In the genomic region with DNA sequence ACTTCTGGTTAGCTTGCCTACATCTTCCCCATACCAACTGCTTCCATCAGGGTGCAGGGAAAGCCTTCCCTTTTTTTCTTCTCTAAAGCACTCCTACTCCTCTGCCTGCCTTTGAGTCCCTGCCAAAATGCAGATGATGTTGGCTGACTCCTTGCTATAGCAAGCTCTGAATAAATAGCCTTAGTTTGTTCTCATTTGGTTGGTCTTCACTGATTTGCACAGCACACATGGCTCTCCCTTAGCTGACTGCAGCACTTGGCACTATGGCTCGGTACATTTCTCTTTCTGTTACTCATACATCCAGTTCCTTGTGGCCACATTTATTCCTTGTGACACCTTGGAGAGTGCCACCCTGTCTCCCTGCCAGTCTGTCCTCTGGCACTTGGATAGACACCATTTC, we compare ENCODE assay signal across 16 cellular contexts.
DNase-seq lines count a peak whose midpoint lies in the region; ATAC-seq, FAIRE-seq and TF ChIP-seq lines count a peak whose summit lies in the region.
"Had no signal": no experiment of that assay in that cellular context is flagged by ENCODE, and none has a peak within 500 bp of the region (broad histone marks: within the 10 kb centered on the region; RNA-seq: fewer than 3 reads in every experiment).

No MANE protein-coding gene starts in this region.

- 55 to 72% (median 70%) methylated on average over 1 of the region's 1 CpG for WGBS in small intestine, 3 donors

- peak overlapping the region in 2 of 3 experiments; percentile 19 to 67 for H3K27ac Mint-ChIP-seq in nephron
- H3K27ac Mint-ChIP-seq in stimulated activated effector memory CD8-positive, alpha-beta T cell treated with anti-CD3 and anti-CD28 coated beads, Interleukin-12 subunit alpha, Interleukin-12 subunit beta, amount 100 ng/mL, for 72 hours, result no peak overlapping the region
- H3K27ac Mint-ChIP-seq: activated naive CD8-positive, alpha-beta T cell treated with anti-CD3 and anti-CD28 coated beads, Interleukin-2, amount 50 U/mL, for 24 hours had no signal

- DNase-seq in AG20443 (ENCODE audit: low spot score), result peak; percentile 14
- peak; percentile 9 for DNase-seq in NCI-H2029 (lab: John Stamatoyannopoulos, UW)
- peak; percentile 37 for DNase-seq in choroid plexus epithelial cell (ENCODE audit: low read depth)
- no peak for DNase-seq in stimulated activated effector memory CD8-positive, alpha-beta T cell treated with anti-CD3 and anti-CD28 coated beads, Interleukin-12 subunit alpha, Interleukin-12 subunit beta, amount 100 ng/mL, for 72 hours (ENCODE audit: low spot score in 2 of 2)
- no peak for DNase-seq in small intestine
- DNase-seq: activated CD4-positive, alpha-beta T cell treated with anti-CD3 and anti-CD28 coated beads for 4 hours; activated naive CD8-positive, alpha-beta T cell treated with anti-CD3 and anti-CD28 coated beads, Interleukin-2, amount 50 U/mL, for 24 hours; DMS153; foreskin melanocyte; ovary; SHP77 had no signal

- H3K4me1 Mint-ChIP-seq in nephron, result peaks cover 48% of the 10 kb centered on the region
- no peaks in the 10 kb centered on the region for H3K4me1 Mint-ChIP-seq in stimulated activated effector memory CD8-positive, alpha-beta T cell treated with anti-CD3 and anti-CD28 coated beads, Interleukin-12 subunit alpha, Interleukin-12 subunit beta, amount 100 ng/mL, for 72 hours
- H3K4me1 Mint-ChIP-seq: activated naive CD8-positive, alpha-beta T cell treated with anti-CD3 and anti-CD28 coated beads, Interleukin-2, amount 50 U/mL, for 24 hours had no signal

- no peak for TF ChIP-seq CTCF in choroid plexus epithelial cell (conservative IDR thresholded peaks at IDR 0.05; ENCODE audit: low read depth, low read length)
- no peak for TF ChIP-seq CTCF in nephron (IDR thresholded peaks at IDR 0.05; ENCODE audit: unreplicated experiment in 3 of 3)

- no peaks in the 10 kb centered on the region for H3K27me3 ChIP-seq in small intestine (ENCODE audit: control insufficient read depth in 2 of 2, insufficient read depth in 2 of 2, low read length in 2 of 2)
- H3K27me3 ChIP-seq: ovary had no signal

- H3K4me3 Mint-ChIP-seq in nephron, result no peak overlapping the region
- no peak overlapping the region for H3K4me3 Mint-ChIP-seq in stimulated activated effector memory CD8-positive, alpha-beta T cell treated with anti-CD3 and anti-CD28 coated beads, Interleukin-12 subunit alpha, Interleukin-12 subunit beta, amount 100 ng/mL, for 72 hours
- H3K4me3 Mint-ChIP-seq: activated naive CD8-positive, alpha-beta T cell treated with anti-CD3 and anti-CD28 coated beads, Interleukin-2, amount 50 U/mL, for 24 hours had no signal

- no peaks in the 10 kb centered on the region for H3K36me3 Mint-ChIP-seq in nephron (ENCODE audit: low read depth)
- no peaks in the 10 kb centered on the region for H3K36me3 Mint-ChIP-seq in stimulated activated effector memory CD8-positive, alpha-beta T cell treated with anti-CD3 and anti-CD28 coated beads, Interleukin-12 subunit alpha, Interleukin-12 subunit beta, amount 100 ng/mL, for 72 hours

- no peak for FAIRE-seq in small intestine (lab: Jason Lieb, UNC)
- FAIRE-seq: H54, HepG2 had no signal

- no peaks in the 10 kb centered on the region for H3K4me1 ChIP-seq in small intestine (ENCODE audit: control insufficient read depth in 2 of 2, insufficient read depth in 1 of 2, low read depth in 1 of 2, low read length in 1 of 2)

- no peaks in the 10 kb centered on the region for H3K36me3 ChIP-seq in small intestine (ENCODE audit: control insufficient read depth in 2 of 2, insufficient read depth in 2 of 2, low read length in 2 of 2)
- H3K36me3 ChIP-seq: ovary had no signal

- no peak overlapping the region for H3K27ac ChIP-seq in small intestine (ENCODE audit: low read depth in 1 of 2, low read length in 1 of 2)
- H3K27ac ChIP-seq: ovary had no signal

- no peak for ATAC-seq in stimulated activated effector memory CD8-positive, alpha-beta T cell treated with anti-CD3 and anti-CD28 coated beads, Interleukin-12 subunit alpha, Interleukin-12 subunit beta, amount 100 ng/mL, for 72 hours
- ATAC-seq in HG02885 (IDR thresholded peaks at IDR 0.05; ENCODE audit: poor library complexity, unreplicated experiment), result no peak
- ATAC-seq in GM19397 (IDR thresholded peaks at IDR 0.05; ENCODE audit: unreplicated experiment), result no peak
- ATAC-seq: activated naive CD8-positive, alpha-beta T cell treated with anti-CD3 and anti-CD28 coated beads, Interleukin-2, amount 50 U/mL, for 24 hours; HepG2 had no signal

- no peaks in the 10 kb centered on the region for H3K9me3 ChIP-seq in small intestine (ENCODE audit: control insufficient read depth, low read depth)
- H3K9me3 ChIP-seq: ovary had no signal

- no peak overlapping the region for H3K4me3 ChIP-seq in choroid plexus epithelial cell (ENCODE audit: low read depth, low read length)
- H3K4me3 ChIP-seq in small intestine (ENCODE audit: low read depth in 1 of 2, low read length in 2 of 2), result no peak overlapping the region
- H3K4me3 ChIP-seq: ovary had no signal

- H3K9me3 Mint-ChIP-seq in nephron, result no peaks in the 10 kb centered on the region
- H3K9me3 Mint-ChIP-seq in stimulated activated effector memory CD8-positive, alpha-beta T cell treated with anti-CD3 and anti-CD28 coated beads, Interleukin-12 subunit alpha, Interleukin-12 subunit beta, amount 100 ng/mL, for 72 hours, result peaks cover 13% of the 10 kb centered on the region
- H3K9me3 Mint-ChIP-seq: activated naive CD8-positive, alpha-beta T cell treated with anti-CD3 and anti-CD28 coated beads, Interleukin-2, amount 50 U/mL, for 24 hours had no signal

- no peaks in the 10 kb centered on the region for H3K27me3 Mint-ChIP-seq in nephron (ENCODE audit: low read depth)

Comparison
In these comparisons a context has a peak if more than half of its experiments do, and no peak if none do; other contexts are left out.
1. DNase-seq: peak in AG20443 (single experiment), NCI-H2029 (single experiment) and choroid plexus epithelial cell (single experiment); none in stimulated activated effector memory CD8-positive, alpha-beta T cell treated with anti-CD3 and anti-CD28 coated beads, Interleukin-12 subunit alpha, Interleukin-12 subunit beta, amount 100 ng/mL, for 72 hours (0 of 2) and small intestine (single experiment).